Comparison of ENCODE assay signal across 8 cellular contexts in genomic region chr16:8572919-8573724, GRCh38. TPM values are rescaled to one million over a fixed set of nuclear protein-coding genes. Genes with fewer than 3 reads are reported as not detected.
A peak's percentile ranks its signal among the peaks of the same experiment; 100 is the strongest.
DNase-seq lines count a peak whose midpoint lies in the region; ATAC-seq and TF ChIP-seq lines count a peak whose summit lies in the region.

No MANE protein-coding gene starts in this region.

- in situ Hi-C loops in HAP-1 (cut with MboI; ENCODE audit: low sequenced_read_pairs): loop anchor here (5.0 kb wide), 1 partner anchor 224 kb away; the partner anchor contains the start of genes PMM2 and TMEM186

- H3K27me3 ChIP-seq in HAP-1 (ENCODE audit: low read depth) (peaks cover 20% of the 10 kb centered on the region), SU-DHL-6 (ENCODE audit: low read length) (no peaks in the 10 kb centered on the region), hepatocyte (peaks cover 9% of the 10 kb centered on the region)

- H3K4me1 ChIP-seq in HAP-1 (peaks cover 18% of the 10 kb centered on the region), hepatocyte (ENCODE audit: insufficient read depth) (no peaks in the 10 kb centered on the region)

- no peaks in the 10 kb centered on the region for H4K20me1 ChIP-seq in SU-DHL-6 (ENCODE audit: low read depth, low read length)
- no peaks in the 10 kb centered on the region for H4K20me1 ChIP-seq in hepatocyte (ENCODE audit: insufficient read depth, poor library complexity, severe bottlenecking)

- H3K36me3 Mint-ChIP-seq in natural killer cell treated with Interleukin-12 subunit alpha and Interleukin-12 subunit beta and Interleukin-15 and Interleukin-18, amount 100 ng/mL, for 72 hours: no peaks in the 10 kb centered on the region

- H3F3A ChIP-seq in SU-DHL-6 (ENCODE audit: insufficient read depth): no peaks in the 10 kb centered on the region

- H3K9me3 ChIP-seq in HAP-1 (no peaks in the 10 kb centered on the region), SU-DHL-6 (ENCODE audit: insufficient read depth, low read length) (no peaks in the 10 kb centered on the region), hepatocyte (ENCODE audit: low read depth) (no peaks in the 10 kb centered on the region)

- no peak for ATAC-seq in natural killer cell treated with Interleukin-12 subunit alpha and Interleukin-12 subunit beta and Interleukin-15 and Interleukin-18, amount 100 ng/mL, for 72 hours
- ATAC-seq in HG02884 (IDR thresholded peaks at IDR 0.05; ENCODE audit: unreplicated experiment): no peak

- no peak overlapping the region for H3K27ac Mint-ChIP-seq in natural killer cell treated with Interleukin-12 subunit alpha and Interleukin-12 subunit beta and Interleukin-15 and Interleukin-18, amount 100 ng/mL, for 72 hours

- H2AFZ ChIP-seq in SU-DHL-6 (ENCODE audit: low read depth, low read length, severe bottlenecking): no peak overlapping the region
- no peak overlapping the region for H2AFZ ChIP-seq in hepatocyte

- H3K9me2 ChIP-seq in SU-DHL-6 (replicated peaks; ENCODE audit: insufficient read depth, low read length) (no peaks in the 10 kb centered on the region), hepatocyte (replicated peaks; ENCODE audit: insufficient read depth) (no peaks in the 10 kb centered on the region)

- H3K9me3 Mint-ChIP-seq in natural killer cell treated with Interleukin-12 subunit alpha and Interleukin-12 subunit beta and Interleukin-15 and Interleukin-18, amount 100 ng/mL, for 72 hours: no peaks in the 10 kb centered on the region

- H3K9ac ChIP-seq in SU-DHL-6 (ENCODE audit: low read length): no peak overlapping the region

- H3K4me1 Mint-ChIP-seq in natural killer cell treated with Interleukin-12 subunit alpha and Interleukin-12 subunit beta and Interleukin-15 and Interleukin-18, amount 100 ng/mL, for 72 hours (ENCODE audit: low read depth in 2 of 2): peaks cover 0 to 3% of the 10 kb centered on the region in 2 donors

- H3K4me3 ChIP-seq in HAP-1: no peak overlapping the region
- H3K4me3 ChIP-seq in SU-DHL-6 (ENCODE audit: insufficient read depth, low read length, poor library complexity, severe bottlenecking): no peak overlapping the region
- no peak overlapping the region for H3K4me3 ChIP-seq in hepatocyte

- H3K79me2 ChIP-seq in SU-DHL-6 (ENCODE audit: insufficient read depth, low read length): no peaks in the 10 kb centered on the region
- no peaks in the 10 kb centered on the region for H3K79me2 ChIP-seq in hepatocyte

- peaks cover 27 to 33% of the 10 kb centered on the region in 2 donors for H3K27me3 Mint-ChIP-seq in natural killer cell treated with Interleukin-12 subunit alpha and Interleukin-12 subunit beta and Interleukin-15 and Interleukin-18, amount 100 ng/mL, for 72 hours

- no peak overlapping the region for H3K4me2 ChIP-seq in SU-DHL-6 (ENCODE audit: low read depth, low read length, poor library complexity, severe bottlenecking)
- no peak overlapping the region for H3K4me2 ChIP-seq in hepatocyte

- H3K27ac ChIP-seq in SU-DHL-6 (ENCODE audit: low read depth, low read length) (no peak overlapping the region), hepatocyte (no peak overlapping the region)

- WGBS in hepatocyte (ENCODE audit: low lambda C conversion rate, missing lambda C conversion rate): 31% methylated on average over 7 of the region's 7 CpGs

- H3K36me3 ChIP-seq in HAP-1 (replicated peaks) (no peaks in the 10 kb centered on the region), SU-DHL-6 (ENCODE audit: low read length) (no peaks in the 10 kb centered on the region), hepatocyte (replicated peaks; ENCODE audit: insufficient read depth, low read depth) (no peaks in the 10 kb centered on the region)

- peak; percentile 14 for TF ChIP-seq CTCF in SU-DHL-6 (IDR thresholded peaks at IDR 0.05; ENCODE audit: insufficient read depth, low read length, poor library complexity, severe bottlenecking)
- TF ChIP-seq CTCF in hepatocyte (IDR thresholded peaks at IDR 0.05; ENCODE audit: poor library complexity): peak; percentile 60

- DNase-seq in CMK (ENCODE audit: low read depth) (peak; percentile 52), HAP-1 (ENCODE audit: low spot score in 2 of 2) (peak; percentile 35 to 54), hepatocyte (ENCODE audit: low spot score) (peak; percentile 42), NCI-H2196 treated with DMSO at 0.1 percent for 48 hours (lab: John Stamatoyannopoulos, UW; ENCODE audit: unreplicated experiment) (no peak)
- DNase-seq in activated naive CD4-positive, alpha-beta T cell treated with anti-CD3 and anti-CD28 coated beads, Interleukin-2, amount 50 U/mL, for 16 hours: no peak
- no peak for DNase-seq in natural killer cell treated with Interleukin-12 subunit alpha and Interleukin-12 subunit beta and Interleukin-15 and Interleukin-18, amount 100 ng/mL, for 72 hours (ENCODE audit: low spot score)

- H3K4me3 Mint-ChIP-seq in natural killer cell treated with Interleukin-12 subunit alpha and Interleukin-12 subunit beta and Interleukin-15 and Interleukin-18, amount 100 ng/mL, for 72 hours: no peak overlapping the region

RNA-seq across cellular contexts. Expression of gene TMEM114, which starts 17.2 kb away (rescaled TPM):
- total RNA-seq in hepatocyte: not detected in 2 replicates
- polyA plus RNA-seq in hepatocyte: not detected in 2 replicates
- not detected for total RNA-seq in natural killer cell treated with Interleukin-12 subunit alpha and Interleukin-12 subunit beta and Interleukin-15 and Interleukin-18, amount 100 ng/mL, for 72 hours

RNA-seq across cellular contexts. Expression of gene METTL22, which starts 48.4 kb away (rescaled TPM):
- total RNA-seq in hepatocyte: 16.9 and 17.6 TPM in 2 replicates
- polyA plus RNA-seq in hepatocyte: 19.7 and 35.1 TPM in 2 replicates
- total RNA-seq in natural killer cell treated with Interleukin-12 subunit alpha and Interleukin-12 subunit beta and Interleukin-15 and Interleukin-18, amount 100 ng/mL, for 72 hours: 10 to 100 TPM; 29.8 to 65.9 TPM

Comparison
In these comparisons a context has a peak if more than half of its experiments do, and no peak if none do; other contexts are left out.
1. DNase-seq: peak in CMK (single experiment), HAP-1 (2 of 2) and hepatocyte (single experiment); none in NCI-H2196 treated with DMSO at 0.1 percent for 48 hours (single experiment), activated naive CD4-positive, alpha-beta T cell treated with anti-CD3 and anti-CD28 coated beads, Interleukin-2, amount 50 U/mL, for 16 hours (single experiment) and natural killer cell treated with Interleukin-12 subunit alpha and Interleukin-12 subunit beta and Interleukin-15 and Interleukin-18, amount 100 ng/mL, for 72 hours (single experiment).